20 cellular contexts compared by ENCODE assay signal in the genomic region with DNA sequence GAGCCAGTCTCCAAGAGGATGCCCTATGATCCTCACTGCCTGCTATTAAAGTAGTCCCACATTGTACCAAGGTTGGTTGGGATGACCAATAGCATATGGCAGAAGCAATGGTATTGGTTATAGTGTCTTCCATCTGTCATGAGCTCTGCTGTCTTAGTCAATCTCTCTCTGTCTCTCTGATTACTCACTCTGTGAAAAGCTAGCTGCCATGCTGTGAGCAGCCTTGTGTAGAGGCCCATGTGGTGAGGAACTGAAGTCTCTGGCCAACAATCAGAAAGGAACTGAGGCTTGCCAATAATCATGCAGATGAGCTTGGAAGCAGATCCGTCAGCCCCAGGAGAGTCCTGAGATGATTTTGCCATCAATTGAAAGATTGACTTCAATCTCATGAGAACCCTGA.
DNase-seq lines count a peak whose midpoint lies in the region; ATAC-seq, FAIRE-seq and TF ChIP-seq lines count a peak whose summit lies in the region.
"Had no signal": no experiment of that assay in that cellular context is flagged by ENCODE, and none has a peak within 500 bp of the region (broad histone marks: within the 10 kb centered on the region; RNA-seq: fewer than 3 reads in every experiment).

No MANE protein-coding gene starts in this region.

- no peak overlapping the region for H2AFZ ChIP-seq in K562 (ENCODE audit: low read depth, low read length)

- no peaks in the 10 kb centered on the region for H3K9me1 ChIP-seq in K562 (ENCODE audit: control insufficient read depth, insufficient read depth, low read length)

- H3K4me3 ChIP-seq in K562 = no peak overlapping the region
- H3K4me3 ChIP-seq: SJCRH30 had no signal

- TF ChIP-seq POLR2A in K562 (conservative IDR thresholded peaks at IDR 0.05) = no peak

- H3K4me2 ChIP-seq in K562 (ENCODE audit: insufficient read depth, low read length) = no peak overlapping the region

- DNase-seq in DMS 273 (lab: John Stamatoyannopoulos, UW; ENCODE audit: unreplicated experiment) (peak; percentile 21), DMS 273 treated with DMSO at 0.1 percent for 48 hours (lab: John Stamatoyannopoulos, UW) (no peak), LHCN-M2 (ENCODE audit: low read depth) (peak; percentile 19), K562 (ENCODE audit: extremely low read depth in 1 of 4, low spot score in 3 of 4) (no peak), myocyte (ENCODE audit: low read depth) (peak; percentile 16), GM10248 (ENCODE audit: extremely low spot score) (no peak), mucosa of gallbladder (ENCODE audit: low spot score) (no peak)
- DNase-seq: Caco-2; CD4-positive, alpha-beta T cell; KBM-7; NCI-H1436; NCI-H1930; NCI-H226; NCI-H526; SJCRH30 had no signal

- H3K79me2 ChIP-seq in K562 (ENCODE audit: control insufficient read depth, insufficient read depth, low read length) = no peaks in the 10 kb centered on the region

- H3K9me3 ChIP-seq in K562 (replicated peaks; ENCODE audit: control insufficient read depth, insufficient read depth, low read depth, low read length) = no peaks in the 10 kb centered on the region
- H3K9me3 ChIP-seq: Caco-2, SJCRH30 had no signal

- BruUV-seq in K562 (replicated peaks; lab: Mats Ljungman, UMichigan) = no TSS peak

- no peak for TF ChIP-seq CTCF in K562 (IDR thresholded peaks at IDR 0.05 in 2 of 3, conservative IDR thresholded peaks at IDR 0.05 in 1 of 3; ENCODE audit: insufficient read depth in 2 of 3, low read depth in 1 of 3, low read length in 3 of 3)
- no peak for TF ChIP-seq CTCF in GM10248 (IDR thresholded peaks at IDR 0.05; ENCODE audit: control extremely low read depth, extremely low read depth, low read depth, missing control alignments)

- no peak for FAIRE-seq in K562 (lab: Jason Lieb, UNC)
- FAIRE-seq: GM12892, H54 had no signal

- POLR2A ChIA-PET in K562 (lab: Yijun Ruan, JAX) = interaction anchor here (0.7 to 1.4 kb wide), 2 partner anchors 11 to 25 kb away, joined by 3 to 4 read pairs; no protein-coding TSS in a partner anchor
- POLR2A ChIA-PET in GM10248 (lab: Yijun Ruan, JAX) = no interaction called here

- 57% methylated on average over 1 of the region's 1 CpG for whole genome bisulfite sequencing in K562 (ENCODE audit: insufficient coverage, low coverage, missing lambda C conversion rate)

- H4K20me1 ChIP-seq in K562 (replicated peaks; ENCODE audit: control insufficient read depth, insufficient read depth, low read length) = no peaks in the 10 kb centered on the region

- intact Hi-C loops in K562 (cut with micrococcal nuclease) = no loop called here

- TF ChIP-seq RAD21 in K562 (CRISPR knock-in tag; conservative IDR thresholded peaks at IDR 0.05 in 1 of 2, IDR thresholded peaks at IDR 0.05 in 1 of 2) = no peak

- in situ Hi-C loops in K562 (cut with MboI) = no loop called here

- ATAC-seq in K562 = no peak
- no peak for ATAC-seq in GM18867 (IDR thresholded peaks at IDR 0.05; ENCODE audit: unreplicated experiment)
- ATAC-seq: Panc1 had no signal

- no peaks in the 10 kb centered on the region for H3K27me3 ChIP-seq in K562 (ENCODE audit: control insufficient read depth in 2 of 2, insufficient read depth in 2 of 2, low read length in 2 of 2)
- H3K27me3 ChIP-seq: SJCRH30 had no signal

- no peak for TF ChIP-seq EP300 in K562 (IDR thresholded peaks at IDR 0.05; ENCODE audit: low read length)

- CTCF ChIA-PET in K562 (lab: Yijun Ruan, JAX; ENCODE audit: low intra/inter-chr PET ratio) = no interaction called here
- CTCF ChIA-PET in GM10248 (lab: Yijun Ruan, JAX) = interaction anchor here (1.1 to 3.0 kb wide), 3 partner anchors 13 to 192 kb away, joined by 3 to 13 read pairs (median 4); no protein-coding TSS in a partner anchor

- peaks cover 0 to 15% of the 10 kb centered on the region in 2 experiments; a peak in 4 of 5 replicates for H3K4me1 ChIP-seq in K562 (replicated peaks in 1 of 2; ENCODE audit: control insufficient read depth in 2 of 2, insufficient read depth in 2 of 2, low read length in 2 of 2)
- H3K4me1 ChIP-seq: Caco-2, SJCRH30 had no signal

- H3K9ac ChIP-seq in K562 (ENCODE audit: insufficient read depth in 1 of 2, low read depth in 2 of 2, low read length in 2 of 2) = no peak overlapping the region

- H3K27ac ChIP-seq in K562 (ENCODE audit: extremely low read depth, low read depth, low read length) = no peak overlapping the region
- H3K27ac ChIP-seq: 22Rv1, SJCRH30 had no signal

- H3K36me3 ChIP-seq in K562 (ENCODE audit: control insufficient read depth, insufficient read depth, low read length) = no peaks in the 10 kb centered on the region
- H3K36me3 ChIP-seq: SJCRH30 had no signal

TF ChIP-seq in K562, 482 proteins besides CTCF, POLR2A, EP300 and RAD21:
- peak; percentile 23; the same call in 1 of the 2 replicates for TF ChIP-seq EHMT2 (IDR thresholded peaks at IDR 0.05)
- no peak for TF ChIP-seq GABPB2 (CRISPR knock-in tag; conservative IDR thresholded peaks at IDR 0.05)

Comparison
In these comparisons a context has a peak if more than half of its experiments do, and no peak if none do; other contexts are left out.
1. DNase-seq: peak in DMS 273 (single experiment), LHCN-M2 (single experiment) and myocyte (single experiment); none in DMS 273 treated with DMSO at 0.1 percent for 48 hours (single experiment), K562 (0 of 4), GM10248 (single experiment) and mucosa of gallbladder (single experiment).